20 cellular contexts compared by ENCODE assay signal in the genomic region with DNA sequence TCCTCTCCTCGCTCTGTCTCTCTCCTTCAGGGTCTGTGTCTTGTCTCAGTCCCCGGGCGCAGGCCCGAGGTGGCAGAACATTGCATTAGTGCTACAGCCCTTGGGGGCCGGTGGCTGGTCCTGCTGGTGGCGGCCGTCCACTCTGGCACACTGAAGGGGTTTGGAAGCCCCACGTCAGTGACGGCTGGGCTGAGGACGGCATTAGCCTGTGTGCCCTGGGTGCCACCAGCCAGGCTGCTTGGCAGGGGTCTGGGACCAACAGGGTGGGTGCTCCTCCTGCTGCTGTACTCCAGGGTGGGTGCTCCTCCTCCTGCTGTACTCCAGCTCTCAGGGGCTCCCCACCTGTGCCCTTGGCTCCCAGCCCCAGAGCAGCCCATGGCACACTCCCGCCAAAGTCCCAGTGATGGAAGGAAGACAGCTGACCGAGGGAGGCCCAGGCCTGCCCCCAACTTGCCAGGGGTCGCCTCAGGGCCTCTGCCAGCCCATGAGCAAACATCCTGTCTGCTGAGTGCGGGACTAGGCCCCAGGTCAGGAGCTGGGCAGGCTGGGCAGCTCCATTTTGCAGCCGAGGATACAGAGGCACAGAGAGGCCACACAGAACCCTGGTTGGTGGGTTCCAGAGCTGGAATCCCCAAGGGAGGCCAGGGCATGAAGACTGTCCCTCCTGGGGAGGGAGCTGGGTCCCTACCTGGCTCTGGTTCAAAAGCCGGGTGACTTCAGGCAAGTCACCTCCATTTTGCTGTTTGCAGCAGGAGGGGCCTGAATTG. TPM values are rescaled to one million over a fixed set of nuclear protein-coding genes. Genes with fewer than 3 reads are reported as not detected.
A peak's percentile ranks its signal among the peaks of the same experiment; 100 is the strongest.
DNase-seq lines count a peak whose midpoint lies in the region; ATAC-seq and TF ChIP-seq lines count a peak whose summit lies in the region.
"Had no signal": no experiment of that assay in that cellular context is flagged by ENCODE, and none has a peak within 500 bp of the region (broad histone marks: within the 10 kb centered on the region; RNA-seq: fewer than 3 reads in every experiment).

No MANE protein-coding gene starts in this region.

- no peak overlapping the region for H3K4me3 ChIP-seq in adrenal gland
- no peak overlapping the region for H3K4me3 ChIP-seq in mucosa of descending colon
- no peak overlapping the region for H3K4me3 ChIP-seq in spleen
- no peak overlapping the region for H3K4me3 ChIP-seq in CD8-positive, alpha-beta T cell (ENCODE audit: low read depth, low read length)
- H3K4me3 ChIP-seq: PC-9, psoas muscle, testis had no signal

- 81 to 92% (median 84%) methylated on average over 11 to 16 of the region's 16 CpGs for WGBS in adrenal gland, 4 donors
- WGBS in spleen, 5 donors: 79 to 90% (median 82%) methylated on average over 11 to 16 of the region's 16 CpGs

- CTCF ChIA-PET in activated naive CD4-positive, alpha-beta T cell treated with anti-CD3 and anti-CD28 coated beads, Interleukin-2, amount 10 ng/mL, durations not matched to agents 7 days and 5 days (lab: Charles Lee): interaction anchor here (0.8 kb wide), 1 partner anchor 177 kb away, joined by 3 read pairs; no protein-coding TSS in a partner anchor
- CTCF ChIA-PET in CD8-positive, alpha-beta T cell (lab: Charles Lee): interaction anchor here (1.1 kb wide), 1 partner anchor 31 kb away, joined by 3 read pairs; no protein-coding TSS in a partner anchor

- TF ChIP-seq CTCF in adrenal gland (IDR thresholded peaks at IDR 0.05): no peak
- TF ChIP-seq CTCF in mucosa of descending colon (IDR thresholded peaks at IDR 0.05): no peak
- no peak for TF ChIP-seq CTCF in spleen (IDR thresholded peaks at IDR 0.05 in 8 of 11, conservative IDR thresholded peaks at IDR 0.05 in 3 of 11)
- TF ChIP-seq CTCF in CD8-positive, alpha-beta T cell (IDR thresholded peaks at IDR 0.05): no peak

- no peak for TF ChIP-seq POLR2A in adrenal gland (IDR thresholded peaks at IDR 0.05)
- no peak for TF ChIP-seq POLR2A in spleen (IDR thresholded peaks at IDR 0.05)

- peaks cover 54% of the 10 kb centered on the region for H3K27me3 Mint-ChIP-seq in activated naive CD4-positive, alpha-beta T cell treated with anti-CD3 and anti-CD28 coated beads, Interleukin-2, amount 10 ng/mL, durations not matched to agents 7 days and 5 days
- H3K27me3 Mint-ChIP-seq in CD8-positive, alpha-beta T cell (ENCODE audit: low read depth): no peaks in the 10 kb centered on the region
- H3K27me3 Mint-ChIP-seq: activated CD8-positive, alpha-beta memory T cell treated with anti-CD3 and anti-CD28 coated beads, Interleukin-2, amount 10 ng/mL, durations not matched to agents 7 days and 5 days had no signal

- peak; percentile 18 for DNase-seq in activated naive CD4-positive, alpha-beta T cell treated with anti-CD3 and anti-CD28 coated beads, Interleukin-2, amount 10 ng/mL, durations not matched to agents 7 days and 5 days
- DNase-seq in activated naive CD4-positive, alpha-beta T cell treated with anti-CD3 and anti-CD28 coated beads, Interleukin-2, amount 50 U/mL, for 16 hours: no peak
- DNase-seq in adrenal gland (no peak), mucosa of descending colon (peak in 2 of 3 donors; percentile 10 to 24), spleen (peak; percentile 65)
- no peak for DNase-seq in stimulated activated effector memory CD8-positive, alpha-beta T cell treated with anti-CD3 and anti-CD28 coated beads, Interleukin-12 subunit alpha, Interleukin-12 subunit beta, amount 100 ng/mL, for 72 hours (ENCODE audit: low spot score in 2 of 2)
- DNase-seq in CD8-positive, alpha-beta T cell: no peak
- no peak for DNase-seq in activated CD4-positive, alpha-beta T cell treated with anti-CD3 and anti-CD28 coated beads, Interleukin-2, amount 50 U/mL, for 4 hours
- DNase-seq: ACHN; activated CD8-positive, alpha-beta memory T cell treated with anti-CD3 and anti-CD28 coated beads, Interleukin-2, amount 10 ng/mL, durations not matched to agents 7 days and 5 days; activated naive CD4-positive, alpha-beta T cell; central memory CD4-positive, alpha-beta T cell; Kasumi-1; mesendoderm; NCI-H187; NCI-H526; testis had no signal

- no peaks in the 10 kb centered on the region for H3K36me3 Mint-ChIP-seq in activated naive CD4-positive, alpha-beta T cell treated with anti-CD3 and anti-CD28 coated beads, Interleukin-2, amount 10 ng/mL, durations not matched to agents 7 days and 5 days
- H3K36me3 Mint-ChIP-seq in stimulated activated effector memory CD8-positive, alpha-beta T cell treated with anti-CD3 and anti-CD28 coated beads, Interleukin-12 subunit alpha, Interleukin-12 subunit beta, amount 100 ng/mL, for 72 hours: no peaks in the 10 kb centered on the region
- H3K36me3 Mint-ChIP-seq in CD8-positive, alpha-beta T cell: no peaks in the 10 kb centered on the region
- H3K36me3 Mint-ChIP-seq: activated CD8-positive, alpha-beta memory T cell treated with anti-CD3 and anti-CD28 coated beads, Interleukin-2, amount 10 ng/mL, durations not matched to agents 7 days and 5 days had no signal

- no peaks in the 10 kb centered on the region for H3K36me3 ChIP-seq in adrenal gland (replicated peaks in 1 of 2)
- H3K36me3 ChIP-seq in mucosa of descending colon (ENCODE audit: low read depth): no peaks in the 10 kb centered on the region
- no peaks in the 10 kb centered on the region for H3K36me3 ChIP-seq in spleen
- H3K36me3 ChIP-seq in CD8-positive, alpha-beta T cell (ENCODE audit: insufficient read depth, low read length): no peaks in the 10 kb centered on the region

- no peak for ATAC-seq in mucosa of descending colon
- no peak for ATAC-seq in stimulated activated effector memory CD8-positive, alpha-beta T cell treated with anti-CD3 and anti-CD28 coated beads, Interleukin-12 subunit alpha, Interleukin-12 subunit beta, amount 100 ng/mL, for 72 hours
- ATAC-seq in CD8-positive, alpha-beta T cell: no peak
- ATAC-seq: activated CD8-positive, alpha-beta memory T cell treated with anti-CD3 and anti-CD28 coated beads, Interleukin-2, amount 10 ng/mL, durations not matched to agents 7 days and 5 days; psoas muscle had no signal

- H3K9me3 ChIP-seq in adrenal gland (replicated peaks in 1 of 3) (no peaks in the 10 kb centered on the region), mucosa of descending colon (no peaks in the 10 kb centered on the region), spleen (no peaks in the 10 kb centered on the region)
- H3K9me3 ChIP-seq in CD8-positive, alpha-beta T cell (ENCODE audit: low read length): no peaks in the 10 kb centered on the region
- H3K9me3 ChIP-seq: psoas muscle, testis had no signal

- H3K27ac Mint-ChIP-seq in activated naive CD4-positive, alpha-beta T cell treated with anti-CD3 and anti-CD28 coated beads, Interleukin-2, amount 10 ng/mL, durations not matched to agents 7 days and 5 days: no peak overlapping the region
- no peak overlapping the region for H3K27ac Mint-ChIP-seq in stimulated activated effector memory CD8-positive, alpha-beta T cell treated with anti-CD3 and anti-CD28 coated beads, Interleukin-12 subunit alpha, Interleukin-12 subunit beta, amount 100 ng/mL, for 72 hours
- H3K27ac Mint-ChIP-seq in CD8-positive, alpha-beta T cell: no peak overlapping the region
- H3K27ac Mint-ChIP-seq: activated CD8-positive, alpha-beta memory T cell treated with anti-CD3 and anti-CD28 coated beads, Interleukin-2, amount 10 ng/mL, durations not matched to agents 7 days and 5 days had no signal

- POLR2A ChIA-PET in CD8-positive, alpha-beta T cell (lab: Charles Lee): no interaction called here

- no peaks in the 10 kb centered on the region for H3K27me3 ChIP-seq in adrenal gland
- H3K27me3 ChIP-seq in spleen (replicated peaks in 1 of 7): peaks cover 0 to 39% (median 0%) of the 10 kb centered on the region in 7 donors
- no peaks in the 10 kb centered on the region for H3K27me3 ChIP-seq in CD8-positive, alpha-beta T cell (ENCODE audit: insufficient read depth, low read length)
- H3K27me3 ChIP-seq: testis had no signal

- no peak overlapping the region for H3K4me3 Mint-ChIP-seq in activated naive CD4-positive, alpha-beta T cell treated with anti-CD3 and anti-CD28 coated beads, Interleukin-2, amount 10 ng/mL, durations not matched to agents 7 days and 5 days
- no peak overlapping the region for H3K4me3 Mint-ChIP-seq in stimulated activated effector memory CD8-positive, alpha-beta T cell treated with anti-CD3 and anti-CD28 coated beads, Interleukin-12 subunit alpha, Interleukin-12 subunit beta, amount 100 ng/mL, for 72 hours
- H3K4me3 Mint-ChIP-seq in CD8-positive, alpha-beta T cell: no peak overlapping the region
- H3K4me3 Mint-ChIP-seq: activated CD8-positive, alpha-beta memory T cell treated with anti-CD3 and anti-CD28 coated beads, Interleukin-2, amount 10 ng/mL, durations not matched to agents 7 days and 5 days had no signal

- no peaks in the 10 kb centered on the region for H3K9me3 Mint-ChIP-seq in activated naive CD4-positive, alpha-beta T cell treated with anti-CD3 and anti-CD28 coated beads, Interleukin-2, amount 10 ng/mL, durations not matched to agents 7 days and 5 days
- no peaks in the 10 kb centered on the region for H3K9me3 Mint-ChIP-seq in stimulated activated effector memory CD8-positive, alpha-beta T cell treated with anti-CD3 and anti-CD28 coated beads, Interleukin-12 subunit alpha, Interleukin-12 subunit beta, amount 100 ng/mL, for 72 hours
- H3K9me3 Mint-ChIP-seq in CD8-positive, alpha-beta T cell: no peaks in the 10 kb centered on the region

- intact Hi-C loops in adrenal gland (cut with DNase I) (loop anchor here in 1 of 2 donors (10.0 kb wide), 1 partner anchor 136 kb away; no protein-coding TSS in a partner anchor), mucosa of descending colon (cut with DNase I, micrococcal nuclease) (no loop called here), spleen (cut with DNase I; ENCODE audit: low total_unique reads) (no loop called here)
- intact Hi-C loops in CD8-positive, alpha-beta T cell (cut with DNase I, micrococcal nuclease): no loop called here

- H3K27ac ChIP-seq in adrenal gland: peak overlapping the region in 4 of 5 donors; percentile 8 to 92 (median 52)
- H3K27ac ChIP-seq in spleen: no peak overlapping the region
- no peak overlapping the region for H3K27ac ChIP-seq in CD8-positive, alpha-beta T cell (ENCODE audit: low read depth, low read length)
- H3K27ac ChIP-seq: PC-9, psoas muscle, testis, VCaP had no signal

- H3K4me1 Mint-ChIP-seq in activated naive CD4-positive, alpha-beta T cell treated with anti-CD3 and anti-CD28 coated beads, Interleukin-2, amount 10 ng/mL, durations not matched to agents 7 days and 5 days: peaks cover 14% of the 10 kb centered on the region
- peaks cover 4% of the 10 kb centered on the region for H3K4me1 Mint-ChIP-seq in stimulated activated effector memory CD8-positive, alpha-beta T cell treated with anti-CD3 and anti-CD28 coated beads, Interleukin-12 subunit alpha, Interleukin-12 subunit beta, amount 100 ng/mL, for 72 hours
- peaks cover 35% of the 10 kb centered on the region for H3K4me1 Mint-ChIP-seq in CD8-positive, alpha-beta T cell (ENCODE audit: low read depth)
- H3K4me1 Mint-ChIP-seq: activated CD8-positive, alpha-beta memory T cell treated with anti-CD3 and anti-CD28 coated beads, Interleukin-2, amount 10 ng/mL, durations not matched to agents 7 days and 5 days had no signal

- H3K4me1 ChIP-seq in adrenal gland (replicated peaks in 1 of 2): peaks cover 0 to 11% of the 10 kb centered on the region in 2 donors
- H3K4me1 ChIP-seq in mucosa of descending colon (ENCODE audit: low read depth): no peaks in the 10 kb centered on the region
- H3K4me1 ChIP-seq in spleen: peaks cover 0 to 73% (median 8%) of the 10 kb centered on the region in 6 donors
- peaks cover 28% of the 10 kb centered on the region for H3K4me1 ChIP-seq in CD8-positive, alpha-beta T cell (ENCODE audit: insufficient read depth, low read length)
- H3K4me1 ChIP-seq: psoas muscle had no signal

RNA-seq across cellular contexts. Expression of a gene that starts 27.3 kb away (rescaled TPM):
- 1 to 10 TPM; 1.5 to 9.6 (median 3.4) TPM for total RNA-seq in adrenal gland
- 1 to 10 TPM in 2 of 3 donors, under 1 TPM in 1; 0.81 to 6.8 (median 3.0) TPM for polyA plus RNA-seq in adrenal gland
- total RNA-seq in mucosa of descending colon: 1 to 10 TPM in 1 of 3 donors, under 1 TPM in 2; 0.23 to 2.1 (median 0.46) TPM
- total RNA-seq in spleen: 1 to 10 TPM; 1.0 to 4.5 (median 3.1) TPM
- polyA plus RNA-seq in spleen: 1 to 10 TPM; 1.3 to 1.5 (median 1.5) TPM
- total RNA-seq in CD8-positive, alpha-beta T cell: 10 to 100 TPM; 10.2 to 11.4 TPM

Comparison
In these comparisons a context has a peak if more than half of its experiments do, and no peak if none do; other contexts are left out.
1. DNase-seq: peak in activated naive CD4-positive, alpha-beta T cell treated with anti-CD3 and anti-CD28 coated beads, Interleukin-2, amount 10 ng/mL, durations not matched to agents 7 days and 5 days (single experiment), mucosa of descending colon (2 of 3) and spleen (single experiment); none in activated naive CD4-positive, alpha-beta T cell treated with anti-CD3 and anti-CD28 coated beads, Interleukin-2, amount 50 U/mL, for 16 hours (single experiment), adrenal gland (0 of 7), stimulated activated effector memory CD8-positive, alpha-beta T cell treated with anti-CD3 and anti-CD28 coated beads, Interleukin-12 subunit alpha, Interleukin-12 subunit beta, amount 100 ng/mL, for 72 hours (0 of 2), CD8-positive, alpha-beta T cell (0 of 7) and activated CD4-positive, alpha-beta T cell treated with anti-CD3 and anti-CD28 coated beads, Interleukin-2, amount 50 U/mL, for 4 hours (0 of 2).
2. H3K27ac ChIP-seq: peak in adrenal gland (4 of 5); none in spleen (0 of 8) and CD8-positive, alpha-beta T cell (single experiment).